ENCODE assay signal across 1 cellular context in the genomic region with DNA sequence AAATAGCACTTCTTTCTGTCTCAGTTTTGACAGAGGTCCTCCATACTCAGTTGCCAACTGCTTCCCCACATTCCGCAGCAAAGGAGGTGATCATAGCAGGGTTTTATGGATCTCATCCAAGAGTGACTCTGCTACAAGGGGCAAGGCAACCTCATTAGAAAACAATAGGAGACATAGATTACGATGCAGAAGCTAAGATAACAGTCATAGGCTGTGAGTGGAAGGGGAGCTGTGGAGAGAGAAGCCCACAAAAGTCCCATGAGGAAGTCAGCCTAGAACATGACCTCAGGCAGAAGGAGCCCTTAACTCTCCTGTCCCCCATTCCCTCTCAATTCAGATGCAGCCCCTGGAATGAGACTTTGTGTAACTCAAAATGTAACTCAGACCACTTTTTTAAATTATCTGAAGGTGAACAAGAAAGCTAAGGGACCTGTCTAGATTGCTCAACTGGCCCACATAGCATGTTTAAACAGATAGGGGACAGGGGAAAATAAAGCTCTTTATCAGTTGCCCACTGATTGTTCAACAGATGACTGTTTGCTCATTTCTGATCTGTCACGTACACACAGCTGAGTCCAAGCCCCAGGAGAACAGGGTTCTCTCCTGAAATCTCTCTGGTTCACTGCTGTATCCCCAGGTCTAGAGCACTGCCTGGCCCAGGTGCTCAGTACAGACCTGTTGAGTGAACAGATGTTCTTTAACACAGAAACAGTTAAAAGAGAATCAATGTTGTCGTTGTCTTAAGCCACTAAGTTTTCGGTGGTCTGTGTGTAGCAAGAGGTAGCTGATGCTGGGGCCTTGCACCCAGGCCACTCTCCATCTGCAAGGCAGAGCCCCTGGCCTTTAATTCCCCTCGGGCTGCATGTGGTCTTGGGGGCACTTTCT.
TF ChIP-seq lines count a peak whose summit lies in the region.

No MANE protein-coding gene starts in this region.

TF ChIP-seq in endothelial cell of umbilical vein, 7 proteins besides CTCF, POLR2A, EP300 and RAD21:
- TF ChIP-seq EZH2 (IDR thresholded peaks at IDR 0.05; ENCODE audit: borderline replicate concordance, low read depth, low read length, severe bottlenecking) (no peak), POLR2AphosphoS5 (IDR thresholded peaks at IDR 0.05; ENCODE audit: insufficient read depth, low read depth, low read length) (no peak)
- TF ChIP-seq, protein P1, sequence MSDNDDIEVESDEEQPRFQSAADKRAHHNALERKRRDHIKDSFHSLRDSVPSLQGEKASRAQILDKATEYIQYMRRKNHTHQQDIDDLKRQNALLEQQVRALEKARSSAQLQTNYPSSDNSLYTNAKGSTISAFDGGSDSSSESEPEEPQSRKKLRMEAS (IDR thresholded peaks at IDR 0.05; ENCODE audit: insufficient read depth, insufficient read length): no peak
